Comparison of ENCODE assay signal across 1 cellular context in the genomic region with DNA sequence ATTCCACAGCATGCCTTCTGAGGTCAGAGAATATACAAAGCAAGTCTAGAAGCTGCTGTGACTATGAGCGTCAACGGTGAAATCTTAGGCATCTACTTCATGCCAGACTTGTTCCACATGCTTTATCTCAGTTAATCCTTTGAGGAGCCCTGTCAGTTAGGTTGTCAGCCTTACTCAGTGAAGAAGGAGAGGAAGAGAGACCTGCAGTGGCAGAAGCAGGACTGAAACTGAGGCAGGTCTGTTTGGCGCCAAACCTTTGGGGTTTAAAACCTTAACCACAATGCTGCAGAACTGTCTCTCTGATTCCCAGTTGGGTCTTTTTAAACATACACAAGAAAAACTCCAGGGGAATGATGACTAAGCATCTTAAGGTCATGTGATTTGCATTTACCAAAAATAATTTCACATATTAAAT.
TF ChIP-seq lines count a peak whose summit lies in the region.

No MANE protein-coding gene starts in this region.

TF ChIP-seq in K562, 482 proteins besides CTCF, POLR2A, EP300 and RAD21 (continued from another document and continues in another):
- TF ChIP-seq, protein P1, sequence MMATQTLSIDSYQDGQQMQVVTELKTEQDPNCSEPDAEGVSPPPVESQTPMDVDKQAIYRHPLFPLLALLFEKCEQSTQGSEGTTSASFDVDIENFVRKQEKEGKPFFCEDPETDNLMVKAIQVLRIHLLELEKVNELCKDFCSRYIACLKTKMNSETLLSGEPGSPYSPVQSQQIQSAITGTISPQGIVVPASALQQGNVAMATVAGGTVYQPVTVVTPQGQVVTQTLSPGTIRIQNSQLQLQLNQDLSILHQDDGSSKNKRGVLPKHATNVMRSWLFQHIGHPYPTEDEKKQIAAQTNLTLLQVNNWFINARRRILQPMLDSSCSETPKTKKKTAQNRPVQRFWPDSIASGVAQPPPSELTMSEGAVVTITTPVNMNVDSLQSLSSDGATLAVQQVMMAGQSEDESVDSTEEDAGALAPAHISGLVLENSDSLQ (IDR thresholded peaks at IDR 0.05): peak; percentile 80
- TF ChIP-seq GMEB1 (CRISPR knock-in tag; IDR thresholded peaks at IDR 0.05) (no peak), CHD7 (IDR thresholded peaks at IDR 0.05; ENCODE audit: low read depth, low read length) (no peak), CHD2 (IDR thresholded peaks at IDR 0.05; ENCODE audit: low read depth, low read length) (no peak), MYC (IDR thresholded peaks at IDR 0.05; ENCODE audit: low read depth, low read length) (no peak), MYC (CRISPR knock-in tag; IDR thresholded peaks at IDR 0.05; ENCODE audit: borderline replicate concordance, low read depth) (no peak), ZNF324 (CRISPR knock-in tag; IDR thresholded peaks at IDR 0.05) (no peak), TBL1XR1 (IDR thresholded peaks at IDR 0.05; ENCODE audit: low read length in 2 of 2) (no peak), MAX (CRISPR knock-in tag; IDR thresholded peaks at IDR 0.05) (no peak), SMARCC2 (IDR thresholded peaks at IDR 0.05; ENCODE audit: low read depth) (0 out of 2 replicates have a peak, but pooled peaks have one; percentile 17), ELF2 (CRISPR knock-in tag; IDR thresholded peaks at IDR 0.05) (no peak), L3MBTL2 (IDR thresholded peaks at IDR 0.05) (peak; percentile 83), YY1 (IDR thresholded peaks at IDR 0.05; ENCODE audit: borderline replicate concordance in 1 of 3, control insufficient read depth in 1 of 3, extremely low read depth in 1 of 3, insufficient read depth in 3 of 3, insufficient read length in 1 of 3, insufficient replicate concordance in 2 of 3, low read depth in 1 of 3, low read length in 2 of 3) (no peak), ZNF212 (CRISPR knock-in tag; IDR thresholded peaks at IDR 0.05) (no peak), RBM34 (IDR thresholded peaks at IDR 0.05; ENCODE audit: borderline replicate concordance, insufficient read depth, low read length) (no peak)
- TF ChIP-seq, protein P2, sequence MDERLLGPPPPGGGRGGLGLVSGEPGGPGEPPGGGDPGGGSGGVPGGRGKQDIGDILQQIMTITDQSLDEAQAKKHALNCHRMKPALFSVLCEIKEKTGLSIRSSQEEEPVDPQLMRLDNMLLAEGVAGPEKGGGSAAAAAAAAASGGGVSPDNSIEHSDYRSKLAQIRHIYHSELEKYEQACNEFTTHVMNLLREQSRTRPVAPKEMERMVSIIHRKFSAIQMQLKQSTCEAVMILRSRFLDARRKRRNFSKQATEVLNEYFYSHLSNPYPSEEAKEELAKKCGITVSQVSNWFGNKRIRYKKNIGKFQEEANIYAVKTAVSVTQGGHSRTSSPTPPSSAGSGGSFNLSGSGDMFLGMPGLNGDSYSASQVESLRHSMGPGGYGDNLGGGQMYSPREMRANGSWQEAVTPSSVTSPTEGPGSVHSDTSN (CRISPR knock-in tag; IDR thresholded peaks at IDR 0.05; ENCODE audit: low read depth): no peak
- TF ChIP-seq, protein P2 (tag; conservative IDR thresholded peaks at IDR 0.05; ENCODE audit: low read depth): peak; percentile 39; the same call in 1 of the 2 replicates
- TF ChIP-seq, protein P3, sequence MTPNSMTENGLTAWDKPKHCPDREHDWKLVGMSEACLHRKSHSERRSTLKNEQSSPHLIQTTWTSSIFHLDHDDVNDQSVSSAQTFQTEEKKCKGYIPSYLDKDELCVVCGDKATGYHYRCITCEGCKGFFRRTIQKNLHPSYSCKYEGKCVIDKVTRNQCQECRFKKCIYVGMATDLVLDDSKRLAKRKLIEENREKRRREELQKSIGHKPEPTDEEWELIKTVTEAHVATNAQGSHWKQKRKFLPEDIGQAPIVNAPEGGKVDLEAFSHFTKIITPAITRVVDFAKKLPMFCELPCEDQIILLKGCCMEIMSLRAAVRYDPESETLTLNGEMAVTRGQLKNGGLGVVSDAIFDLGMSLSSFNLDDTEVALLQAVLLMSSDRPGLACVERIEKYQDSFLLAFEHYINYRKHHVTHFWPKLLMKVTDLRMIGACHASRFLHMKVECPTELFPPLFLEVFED (CRISPR knock-in tag; conservative IDR thresholded peaks at IDR 0.05): no peak
